ENCODE assay signal across 9 cellular contexts in genomic region chr3:45223889-45224730, GRCh38. TPM values are rescaled to one million over a fixed set of nuclear protein-coding genes. Genes with fewer than 3 reads are reported as not detected.
A peak's percentile ranks its signal among the peaks of the same experiment; 100 is the strongest.
DNase-seq lines count a peak whose midpoint lies in the region; ATAC-seq and TF ChIP-seq lines count a peak whose summit lies in the region.
"Had no signal": no experiment of that assay in that cellular context is flagged by ENCODE, and none has a peak within 500 bp of the region (broad histone marks: within the 10 kb centered on the region; RNA-seq: fewer than 3 reads in every experiment).

No MANE protein-coding gene starts in this region.

- H3K27me3 ChIP-seq in SJSA1 (replicated peaks): no peaks in the 10 kb centered on the region
- no peaks in the 10 kb centered on the region for H3K27me3 ChIP-seq in endocrine pancreas (ENCODE audit: control insufficient read depth, insufficient read depth, low read length)

- DNase-seq in SJSA1 (ENCODE audit: low read depth in 1 of 2, low spot score in 2 of 2) (no peak), osteocyte (ENCODE audit: extremely low spot score, unreplicated experiment) (no peak), occipital lobe (lab: John Stamatoyannopoulos, UW) (no peak)
- DNase-seq in NK-92 treated with Interleukin-12 subunit alpha and Interleukin-12 subunit beta, amount 100 ng/mL, for 24 hours (lab: John Stamatoyannopoulos, UW): no peak

- peaks cover 16% of the 10 kb centered on the region for H3K27me3 Mint-ChIP-seq in osteocyte (ENCODE audit: unreplicated experiment)

- H3K4me1 ChIP-seq in ES-I3 (ENCODE audit: insufficient read depth, low read length) (peaks cover 4% of the 10 kb centered on the region; the same call in 1 of the 2 replicates), SJSA1 (replicated peaks) (peaks cover 17% of the 10 kb centered on the region), endocrine pancreas (ENCODE audit: control insufficient read depth, insufficient read depth, low read length) (no peaks in the 10 kb centered on the region)
- H3K4me1 ChIP-seq: prostate gland had no signal

- H3K9me3 Mint-ChIP-seq in osteocyte (ENCODE audit: unreplicated experiment): no peaks in the 10 kb centered on the region

- peaks cover 22% of the 10 kb centered on the region for H3K4me1 Mint-ChIP-seq in osteocyte (ENCODE audit: unreplicated experiment)

- ATAC-seq in GM21619 (IDR thresholded peaks at IDR 0.05; ENCODE audit: unreplicated experiment): no peak
- ATAC-seq in GM19023 (IDR thresholded peaks at IDR 0.05; ENCODE audit: unreplicated experiment): no peak

- H3K36me3 ChIP-seq in ES-I3 (ENCODE audit: insufficient read depth, low read length): no peaks in the 10 kb centered on the region
- no peaks in the 10 kb centered on the region for H3K36me3 ChIP-seq in SJSA1
- H3K36me3 ChIP-seq in endocrine pancreas (ENCODE audit: control insufficient read depth, insufficient read depth, low read length): no peaks in the 10 kb centered on the region
- H3K36me3 ChIP-seq: prostate gland had no signal

- no peak for TF ChIP-seq CTCF in osteocyte (IDR thresholded peaks at IDR 0.05)

- H3K4me3 ChIP-seq in SJSA1 (peak overlapping the region; percentile 88), endocrine pancreas (ENCODE audit: control insufficient read depth, insufficient read depth, low read length) (peak overlapping the region; percentile 24)

- peak overlapping the region; percentile 25 for H3K27ac Mint-ChIP-seq in osteocyte (ENCODE audit: unreplicated experiment)

- H3K9ac ChIP-seq in ES-I3 (ENCODE audit: low read depth, low read length) (peak overlapping the region; percentile 65; the same call in 1 of the 2 replicates), endocrine pancreas (ENCODE audit: control insufficient read depth, insufficient read depth, low read length) (no peak overlapping the region)

- H3K27ac ChIP-seq in SJSA1: peak overlapping the region; percentile 43; the same call in 1 of the 2 replicates

- H3K9me3 ChIP-seq in ES-I3 (ENCODE audit: control insufficient read depth, insufficient read depth, low read length) (no peaks in the 10 kb centered on the region), SJSA1 (replicated peaks) (no peaks in the 10 kb centered on the region), endocrine pancreas (ENCODE audit: control insufficient read depth, low read length) (no peaks in the 10 kb centered on the region)
- H3K9me3 ChIP-seq: prostate gland had no signal

- no peaks in the 10 kb centered on the region for H3K36me3 Mint-ChIP-seq in osteocyte (ENCODE audit: unreplicated experiment)

- H3K4me3 Mint-ChIP-seq in osteocyte (ENCODE audit: unreplicated experiment): peak overlapping the region; percentile 70

RNA-seq across cellular contexts. Expression of gene TMEM158, which starts 2.0 kb away (rescaled TPM):
- total RNA-seq in SJSA1 (2014; rRNA removed; shearing (Covaris generic)): 11.4 and 16.5 TPM in 2 replicates
- total RNA-seq in osteocyte (15.0 and 15.1 TPM in 2 replicates), occipital lobe (23.4 TPM)
